25 cellular contexts compared by ENCODE assay signal in genomic region chr5:140286424-140286823, GRCh38. TPM values are rescaled to one million over a fixed set of nuclear protein-coding genes. Genes with fewer than 3 reads are reported as not detected.
DNase-seq lines count a peak whose midpoint lies in the region; TF ChIP-seq lines count a peak whose summit lies in the region.
"Had no signal": no experiment of that assay in that cellular context is flagged by ENCODE, and none has a peak within 500 bp of the region (broad histone marks: within the 10 kb centered on the region; RNA-seq: fewer than 3 reads in every experiment).

No MANE protein-coding gene starts in this region.

- H3K4me1 ChIP-seq in PC-9 (replicated peaks; ENCODE audit: insufficient read depth) (no peaks in the 10 kb centered on the region; the same call in 1 of the 2 replicates), trophoblast cell (ENCODE audit: control insufficient read depth in 1 of 2, insufficient read depth in 2 of 2, low read length in 2 of 2) (no peaks in the 10 kb centered on the region)
- H3K4me1 ChIP-seq: BE2C had no signal

- no peak overlapping the region for H2BK12ac ChIP-seq in trophoblast cell (ENCODE audit: low read length)

- H3K36me3 Mint-ChIP-seq in activated T-helper 1 cell treated with anti-CD3 and anti-CD28 coated beads, Interleukin-12 subunit alpha, Interleukin-12 subunit beta, Interleukin-2, Interleukin-4 antibody, amounts not matched to agents 30 ng/mL and 10 ng/mL and 1 ng/mL, durations not matched to agents 14 hours and 24 hours and 36 hours (ENCODE audit: low read depth), result peaks cover 8% of the 10 kb centered on the region

- no peak overlapping the region for H3K9ac ChIP-seq in trophoblast cell (ENCODE audit: low read length)
- H3K9ac ChIP-seq: BLaER1 had no signal

- no peak overlapping the region for H3K4me2 ChIP-seq in PC-9
- no peak overlapping the region for H3K4me2 ChIP-seq in trophoblast cell (ENCODE audit: low read length)
- H3K4me2 ChIP-seq: BLaER1 had no signal

- no peaks in the 10 kb centered on the region for H3K27me3 ChIP-seq in PC-9 (ENCODE audit: insufficient read depth, low read depth)
- no peaks in the 10 kb centered on the region for H3K27me3 ChIP-seq in trophoblast cell (ENCODE audit: insufficient read depth, low read length)
- H3K27me3 ChIP-seq: BE2C, BLaER1 had no signal

- H3K23ac ChIP-seq in trophoblast cell (ENCODE audit: low read length), result no peak overlapping the region

- no peaks in the 10 kb centered on the region for H3K9me3 ChIP-seq in PC-9 (ENCODE audit: insufficient read depth, low read depth)
- H3K9me3 ChIP-seq in trophoblast cell (ENCODE audit: insufficient read depth, low read depth, low read length), result no peaks in the 10 kb centered on the region
- H3K9me3 ChIP-seq: BE2C, BLaER1 had no signal

- H3K4me3 Mint-ChIP-seq in activated T-helper 1 cell treated with anti-CD3 and anti-CD28 coated beads, Interleukin-12 subunit alpha, Interleukin-12 subunit beta, Interleukin-2, Interleukin-4 antibody, amounts not matched to agents 30 ng/mL and 10 ng/mL and 1 ng/mL, durations not matched to agents 14 hours and 24 hours and 36 hours, result no peak overlapping the region
- H3K4me3 Mint-ChIP-seq: CD14-positive monocyte; CD4-positive, alpha-beta memory T cell; CD4-positive, CD25-positive, alpha-beta regulatory T cell; CD8-positive, alpha-beta memory T cell had no signal

- no peak overlapping the region for H3K27ac Mint-ChIP-seq in activated T-helper 1 cell treated with anti-CD3 and anti-CD28 coated beads, Interleukin-12 subunit alpha, Interleukin-12 subunit beta, Interleukin-2, Interleukin-4 antibody, amounts not matched to agents 30 ng/mL and 10 ng/mL and 1 ng/mL, durations not matched to agents 14 hours and 24 hours and 36 hours
- H3K27ac Mint-ChIP-seq: CD4-positive, alpha-beta memory T cell had no signal

- H3K27ac ChIP-seq in PC-9, result 0 out of 2 replicates have a peak overlapping the region, but pooled peaks have one; percentile 14
- H3K27ac ChIP-seq in trophoblast cell (ENCODE audit: low read depth, low read length), result no peak overlapping the region
- H3K27ac ChIP-seq in RWPE1, result no peak overlapping the region
- H3K27ac ChIP-seq: BLaER1 had no signal

- H3K4ac ChIP-seq in trophoblast cell (ENCODE audit: low read depth, low read length), result peak overlapping the region; percentile 55

- no peak overlapping the region for H2BK5ac ChIP-seq in trophoblast cell (ENCODE audit: low read depth, low read length, poor library complexity)

- H3K36me3 ChIP-seq in PC-9 (ENCODE audit: low read depth) (0 out of 2 replicates have a peak, but pooled peaks cover 17% of the 10 kb centered on the region), trophoblast cell (ENCODE audit: control insufficient read depth in 1 of 2, insufficient read depth in 2 of 2, low read length in 2 of 2) (no peaks in the 10 kb centered on the region)

- peak overlapping the region; percentile 9 for H4K12ac ChIP-seq in trophoblast cell (ENCODE audit: low read depth, low read length)

- no peak overlapping the region for H4K8ac ChIP-seq in trophoblast cell (ENCODE audit: low read depth, low read length)

- H4K91ac ChIP-seq in trophoblast cell (ENCODE audit: low read depth, low read length), result no peak overlapping the region

- intact Hi-C loops in PC-9 (cut with micrococcal nuclease; ENCODE audit: unreplicated experiment), result no loop called here
- intact Hi-C loops in activated T-helper 1 cell treated with anti-CD3 and anti-CD28 coated beads, Interleukin-12 subunit alpha, Interleukin-12 subunit beta, Interleukin-2, Interleukin-4 antibody, amounts not matched to agents 30 ng/mL and 10 ng/mL and 1 ng/mL, durations not matched to agents 14 hours and 24 hours and 36 hours (cut with micrococcal nuclease), result no loop called here
- intact Hi-C loops in posterior vena cava (cut with DNase I), result no loop called here

- H3K79me2 ChIP-seq in PC-9 (ENCODE audit: low read depth) (peaks cover 84% of the 10 kb centered on the region), trophoblast cell (ENCODE audit: control insufficient read depth, insufficient read depth, low read length, poor library complexity) (no peaks in the 10 kb centered on the region)

- no peak overlapping the region for H3K14ac ChIP-seq in trophoblast cell (ENCODE audit: low read length)

- no peaks in the 10 kb centered on the region for H4K20me1 ChIP-seq in PC-9 (ENCODE audit: insufficient read depth)

- POLR2A ChIA-PET in PC-9 (lab: Charles Lee; ENCODE audit: unreplicated experiment) (no interaction called here), RWPE1 (lab: Yijun Ruan, JAX; ENCODE audit: low non-redundant PET) (no interaction called here)

- no peak overlapping the region for H2AK5ac ChIP-seq in trophoblast cell (ENCODE audit: low read length)

- H3K9me3 Mint-ChIP-seq in activated T-helper 1 cell treated with anti-CD3 and anti-CD28 coated beads, Interleukin-12 subunit alpha, Interleukin-12 subunit beta, Interleukin-2, Interleukin-4 antibody, amounts not matched to agents 30 ng/mL and 10 ng/mL and 1 ng/mL, durations not matched to agents 14 hours and 24 hours and 36 hours, result no peaks in the 10 kb centered on the region
- H3K9me3 Mint-ChIP-seq: CD14-positive monocyte; CD4-positive, alpha-beta memory T cell; CD4-positive, CD25-positive, alpha-beta regulatory T cell; CD8-positive, alpha-beta memory T cell had no signal

- WGBS in trophoblast cell (ENCODE audit: extremely low coverage, insufficient coverage, insufficient read length), result no CpG with 5 or more reads among the region's 5 CpGs

- no peaks in the 10 kb centered on the region for H3K79me1 ChIP-seq in trophoblast cell (ENCODE audit: low read length)

- no peaks in the 10 kb centered on the region; the same call in 1 of the 2 replicates for H3F3A ChIP-seq in PC-9 (ENCODE audit: insufficient read depth, low read depth)

- H3K9me2 ChIP-seq in PC-9 (ENCODE audit: insufficient read depth), result no peaks in the 10 kb centered on the region

- no peak for TF ChIP-seq CTCF in PC-9 (conservative IDR thresholded peaks at IDR 0.05)
- no peak for TF ChIP-seq CTCF in RWPE1 (conservative IDR thresholded peaks at IDR 0.05; ENCODE audit: low read depth)

- no peak overlapping the region for H3K18ac ChIP-seq in trophoblast cell (ENCODE audit: low read length)

- CTCF ChIA-PET in PC-9 (lab: Charles Lee) (no interaction called here), RWPE1 (lab: Yijun Ruan, JAX) (interaction anchor here (0.5 to 1.0 kb wide), 2 partner anchors 42 to 685 kb away, joined by 3 to 4 read pairs; no protein-coding TSS in a partner anchor)

- DNase-seq in NCI-H526 (lab: John Stamatoyannopoulos, UW) (peak; percentile 28 to 51), NCI-H526 treated with DMSO at 0.1 percent for 48 hours (lab: John Stamatoyannopoulos, UW) (peak; percentile 40), PC-9 (no peak), trophoblast cell (no peak), posterior vena cava (ENCODE audit: low spot score) (no peak), NCI-H128 (lab: John Stamatoyannopoulos, UW; ENCODE audit: unreplicated experiment) (no peak), RWPE1 (ENCODE audit: low spot score) (no peak)
- no peak for DNase-seq in activated T-helper 1 cell treated with anti-CD3 and anti-CD28 coated beads, Interleukin-12 subunit alpha, Interleukin-12 subunit beta, Interleukin-2, Interleukin-4 antibody, amounts not matched to agents 30 ng/mL and 10 ng/mL and 1 ng/mL, durations not matched to agents 14 hours and 24 hours and 36 hours (ENCODE audit: low spot score)
- DNase-seq: 8988T; ACHN; BE2C; C1 segment of cervical spinal cord; CD4-positive, alpha-beta memory T cell; CD4-positive, CD25-positive, alpha-beta regulatory T cell; CD8-positive, alpha-beta memory T cell; COR-L47; DMS 273 treated with DMSO at 0.1 percent for 48 hours; DMS153; DMS53; DMS79; DND-41; EL; GDM1 had no signal

- no TSS peak for BruUV-seq in PC-9 (replicated peaks; lab: Mats Ljungman, UMichigan)

- peaks cover 47% of the 10 kb centered on the region for H3K4me1 Mint-ChIP-seq in activated T-helper 1 cell treated with anti-CD3 and anti-CD28 coated beads, Interleukin-12 subunit alpha, Interleukin-12 subunit beta, Interleukin-2, Interleukin-4 antibody, amounts not matched to agents 30 ng/mL and 10 ng/mL and 1 ng/mL, durations not matched to agents 14 hours and 24 hours and 36 hours (ENCODE audit: low read depth)

- no peak overlapping the region for H2BK120ac ChIP-seq in trophoblast cell (ENCODE audit: insufficient read depth, low read length, poor library complexity)

- H2AFZ ChIP-seq in PC-9 (no peak overlapping the region), trophoblast cell (ENCODE audit: insufficient read depth, low read length, poor library complexity) (no peak overlapping the region)

- no peaks in the 10 kb centered on the region for H3K27me3 Mint-ChIP-seq in activated T-helper 1 cell treated with anti-CD3 and anti-CD28 coated beads, Interleukin-12 subunit alpha, Interleukin-12 subunit beta, Interleukin-2, Interleukin-4 antibody, amounts not matched to agents 30 ng/mL and 10 ng/mL and 1 ng/mL, durations not matched to agents 14 hours and 24 hours and 36 hours (ENCODE audit: insufficient read depth)
- H3K27me3 Mint-ChIP-seq: CD4-positive, alpha-beta memory T cell; CD4-positive, CD25-positive, alpha-beta regulatory T cell; CD8-positive, alpha-beta memory T cell had no signal

- H3K4me3 ChIP-seq in PC-9 (no peak overlapping the region), trophoblast cell (ENCODE audit: low read depth, low read length) (no peak overlapping the region)
- H3K4me3 ChIP-seq: BLaER1 had no signal

RNA-seq across cellular contexts. Expression of gene PFDN1, which starts 16.5 kb away (rescaled TPM):
- total RNA-seq in PC-9 (2021), result 62.7 and 69.1 TPM in 2 replicates
- polyA plus RNA-seq in trophoblast cell (2013), result 210 and 218 TPM in 2 replicates
- 59.5 and 60.6 TPM in 2 replicates for total RNA-seq in activated T-helper 1 cell treated with anti-CD3 and anti-CD28 coated beads, Interleukin-12 subunit alpha, Interleukin-12 subunit beta, Interleukin-2, Interleukin-4 antibody, amounts not matched to agents 30 ng/mL and 10 ng/mL and 1 ng/mL, durations not matched to agents 14 hours and 24 hours and 36 hours
- total RNA-seq in posterior vena cava, result 10 to 100 TPM; 38.2 to 46.2 TPM

RNA-seq across cellular contexts. Expression of gene HBEGF, which starts 60.0 kb away (rescaled TPM):
- 8.5 and 9.0 TPM in 2 replicates for total RNA-seq in PC-9 (2021)
- 15.7 and 18.8 TPM in 2 replicates for polyA plus RNA-seq in trophoblast cell (2013)
- total RNA-seq in activated T-helper 1 cell treated with anti-CD3 and anti-CD28 coated beads, Interleukin-12 subunit alpha, Interleukin-12 subunit beta, Interleukin-2, Interleukin-4 antibody, amounts not matched to agents 30 ng/mL and 10 ng/mL and 1 ng/mL, durations not matched to agents 14 hours and 24 hours and 36 hours, result 28.5 and 28.9 TPM in 2 replicates
- total RNA-seq in posterior vena cava, result 1 to 10 TPM; 6.9 to 9.5 TPM
- polyA plus RNA-seq: CD4-positive, CD25-positive, alpha-beta regulatory T cell; CD8-positive, alpha-beta memory T cell had no signal

Comparison
In these comparisons a context has a peak if more than half of its experiments do, and no peak if none do; other contexts are left out.
1. DNase-seq: peak in NCI-H526 (2 of 2) and NCI-H526 treated with DMSO at 0.1 percent for 48 hours (single experiment); none in PC-9 (0 of 2), trophoblast cell (0 of 2), activated T-helper 1 cell treated with anti-CD3 and anti-CD28 coated beads, Interleukin-12 subunit alpha, Interleukin-12 subunit beta, Interleukin-2, Interleukin-4 antibody, amounts not matched to agents 30 ng/mL and 10 ng/mL and 1 ng/mL, durations not matched to agents 14 hours and 24 hours and 36 hours (single experiment), posterior vena cava (single experiment), NCI-H128 (single experiment) and RWPE1 (single experiment).